In genomic region chr15:60605879-60606304, GRCh38 we compare ENCODE assay signal across 10 cellular contexts.
DNase-seq lines count a peak whose midpoint lies in the region; ATAC-seq, FAIRE-seq and TF ChIP-seq lines count a peak whose summit lies in the region.
"Had no signal": no experiment of that assay in that cellular context is flagged by ENCODE, and none has a peak within 500 bp of the region (broad histone marks: within the 10 kb centered on the region; RNA-seq: fewer than 3 reads in every experiment).

No MANE protein-coding gene starts in this region.

- peak; percentile 26 for DNase-seq in EL
- DNase-seq in astrocyte of the cerebellum (ENCODE audit: low read depth) = peak; percentile 24
- no peak for DNase-seq in Right ventricle myocardium superior
- DNase-seq in psoas muscle = no peak
- no peak for DNase-seq in globus pallidus (ENCODE audit: low spot score)
- DNase-seq in DMS153 treated with DMSO at 0.1 percent for 48 hours (lab: John Stamatoyannopoulos, UW; ENCODE audit: unreplicated experiment) = no peak
- no peak for DNase-seq in mesenteric fat pad (ENCODE audit: low spot score)
- no peak for DNase-seq in RCC 7860 (ENCODE audit: low spot score)
- DNase-seq: CD8-positive, alpha-beta T cell; T-helper 9 cell had no signal

- intact Hi-C loops in Right ventricle myocardium superior (cut with DNase I) (no loop called here), psoas muscle (cut with DNase I) (loop anchor here in 1 of 2 donors (10.0 kb wide), 1 partner anchor 149 kb away; no protein-coding TSS in a partner anchor)

- H3K9me3 ChIP-seq in psoas muscle = no peaks in the 10 kb centered on the region

- H3K27me3 ChIP-seq in psoas muscle (ENCODE audit: insufficient read depth in 3 of 3, low read length in 2 of 3) = no peaks in the 10 kb centered on the region

- in situ Hi-C loops in astrocyte of the cerebellum (cut with HindIII; ENCODE audit: low sequenced_read_pairs) = no loop called here

- H3K36me3 ChIP-seq in psoas muscle (ENCODE audit: insufficient read depth in 1 of 2, low read depth in 1 of 2) = no peaks in the 10 kb centered on the region

- peak overlapping the region; percentile 58 for H3K27ac ChIP-seq in psoas muscle

- peaks cover 29% of the 10 kb centered on the region for H3K4me1 ChIP-seq in psoas muscle

- no peak for FAIRE-seq in RCC 7860 (lab: Jason Lieb, UNC)

- ATAC-seq in Right ventricle myocardium superior (ENCODE audit: poor library complexity) (peak; percentile 83), psoas muscle (peak in 2 of 4 donors; percentile 36 to 41)
- ATAC-seq: CD8-positive, alpha-beta T cell had no signal

- WGBS in psoas muscle, 3 donors = 36 to 52% (median 43%) methylated on average over 6 of the region's 6 CpGs

- H3K4me3 ChIP-seq in astrocyte of the cerebellum (ENCODE audit: low read depth, low read length) (no peak overlapping the region), psoas muscle (peak overlapping the region; percentile 21)

- TF ChIP-seq CTCF in astrocyte of the cerebellum (IDR thresholded peaks at IDR 0.05; ENCODE audit: low read depth, low read length, missing control alignments) (no peak), psoas muscle (IDR thresholded peaks at IDR 0.05) (no peak)

Comparison
In these comparisons a context has a peak if more than half of its experiments do, and no peak if none do; other contexts are left out.
1. DNase-seq: peak in EL (single experiment) and astrocyte of the cerebellum (single experiment); none in Right ventricle myocardium superior (single experiment), psoas muscle (0 of 2), globus pallidus (single experiment), DMS153 treated with DMSO at 0.1 percent for 48 hours (single experiment), mesenteric fat pad (single experiment) and RCC 7860 (single experiment).